In genomic region chr15:58551764-58552504, GRCh38 we compare ENCODE assay signal across 9 cellular contexts.
A peak's percentile ranks its signal among the peaks of the same experiment; 100 is the strongest.
DNase-seq lines count a peak whose midpoint lies in the region; ATAC-seq, FAIRE-seq and TF ChIP-seq lines count a peak whose summit lies in the region.
"Had no signal": no experiment of that assay in that cellular context is flagged by ENCODE, and none has a peak within 500 bp of the region (broad histone marks: within the 10 kb centered on the region; RNA-seq: fewer than 3 reads in every experiment).

No MANE protein-coding gene starts in this region.

- H3K36me3 ChIP-seq in PC-3 (ENCODE audit: low read depth, low read length) (no peaks in the 10 kb centered on the region), endothelial cell of umbilical vein (ENCODE audit: control insufficient read depth in 2 of 2, extremely low read depth in 1 of 2, insufficient read depth in 2 of 2, low read length in 2 of 2) (no peaks in the 10 kb centered on the region)
- H3K36me3 ChIP-seq: cardiac muscle cell had no signal

- POLR2A ChIA-PET in PC-3 (lab: Charles Lee; ENCODE audit: unreplicated experiment) (no interaction called here), endothelial cell of umbilical vein (lab: Charles Lee) (no interaction called here)

- BruUV-seq in PC-3 (replicated peaks; lab: Mats Ljungman, UMichigan), result no TSS peak
- BruUV-seq in endothelial cell of umbilical vein (replicated peaks; lab: Mats Ljungman, UMichigan), result TSS peak; percentile 41

- peak overlapping the region; percentile 66 for H3K27ac ChIP-seq in PC-3 (ENCODE audit: low read length)
- peak overlapping the region; percentile 68 for H3K27ac ChIP-seq in endothelial cell of umbilical vein (ENCODE audit: insufficient read depth, low read depth, low read length)
- H3K27ac ChIP-seq: cardiac muscle cell had no signal

- H3K4me2 ChIP-seq in PC-3 (ENCODE audit: low read length) (peak overlapping the region; percentile 60), endothelial cell of umbilical vein (ENCODE audit: insufficient read depth, low read length) (peak overlapping the region; percentile 23)

- no peak for TF ChIP-seq POLR2A in endothelial cell of umbilical vein (IDR thresholded peaks at IDR 0.05; ENCODE audit: low read depth, low read length)

- no peaks in the 10 kb centered on the region for H3K36me3 Mint-ChIP-seq in natural killer cell

- FAIRE-seq in endothelial cell of umbilical vein (lab: Jason Lieb, UNC), result peak; percentile 91

- H3K4me1 Mint-ChIP-seq in natural killer cell, result peaks cover 48 to 64% of the 10 kb centered on the region in 2 donors

- TF ChIP-seq CTCF in PC-3 (conservative IDR thresholded peaks at IDR 0.05; ENCODE audit: low read depth, low read length), result no peak
- TF ChIP-seq CTCF in endothelial cell of umbilical vein (IDR thresholded peaks at IDR 0.05; ENCODE audit: extremely low read depth in 1 of 2, insufficient read depth in 1 of 2, low read depth in 1 of 2, low read length in 2 of 2), result no peak
- no peak for TF ChIP-seq CTCF in natural killer cell (IDR thresholded peaks at IDR 0.05)

- H4K20me1 ChIP-seq in PC-3 (ENCODE audit: low read length) (no peaks in the 10 kb centered on the region), endothelial cell of umbilical vein (replicated peaks; ENCODE audit: control insufficient read depth, extremely low read depth, insufficient read depth, low read length) (no peaks in the 10 kb centered on the region)

- H3K9ac ChIP-seq in PC-3 (ENCODE audit: low read length) (no peak overlapping the region), endothelial cell of umbilical vein (replicated peaks; ENCODE audit: extremely low read depth, insufficient read depth, low read length) (peak overlapping the region; percentile 64)

- peak overlapping the region; percentile 41 to 54 for H3K27ac Mint-ChIP-seq in natural killer cell

- peaks cover 10 to 15% of the 10 kb centered on the region in 2 donors for H3K27me3 Mint-ChIP-seq in natural killer cell (ENCODE audit: low read depth in 2 of 2)

- peaks cover 30% of the 10 kb centered on the region for H3K4me1 ChIP-seq in PC-3 (ENCODE audit: insufficient read depth, low read length)
- peaks cover 24% of the 10 kb centered on the region for H3K4me1 ChIP-seq in endothelial cell of umbilical vein (ENCODE audit: control insufficient read depth, extremely low read depth, insufficient read depth, low read length)

- peak; percentile 55 for DNase-seq in CD1c-positive myeloid dendritic cell (ENCODE audit: extremely low spot score)
- DNase-seq in PC-3, result peak; percentile 70
- peak; percentile 75 for DNase-seq in endothelial cell of umbilical vein (ENCODE audit: low read depth, low spot score)
- DNase-seq in natural killer cell, result no peak
- DNase-seq in NCI-H2196 (lab: John Stamatoyannopoulos, UW; ENCODE audit: unreplicated experiment), result no peak
- no peak for DNase-seq in posterior vena cava (ENCODE audit: low spot score)

- H3F3A ChIP-seq in PC-3 (ENCODE audit: low read length, unreplicated experiment), result no peaks in the 10 kb centered on the region

- peak overlapping the region; percentile 81 for H3K4me3 Mint-ChIP-seq in natural killer cell

- H3K9me2 ChIP-seq in PC-3 (replicated peaks; ENCODE audit: low read length), result no peaks in the 10 kb centered on the region

- H3K9me3 ChIP-seq in PC-3 (ENCODE audit: low read length) (no peaks in the 10 kb centered on the region), endothelial cell of umbilical vein (replicated peaks; ENCODE audit: control insufficient read depth, insufficient read depth, low read length) (no peaks in the 10 kb centered on the region)

- H3K9me3 Mint-ChIP-seq in natural killer cell, result no peaks in the 10 kb centered on the region

- H3K27me3 ChIP-seq in PC-3 (ENCODE audit: low read length) (no peaks in the 10 kb centered on the region), endothelial cell of umbilical vein (ENCODE audit: control insufficient read depth in 2 of 2, insufficient read depth in 2 of 2, low read length in 2 of 2) (no peaks in the 10 kb centered on the region)
- H3K27me3 ChIP-seq: cardiac muscle cell had no signal

- dilution Hi-C loops in endothelial cell of umbilical vein (cut with MboI; ENCODE audit: extremely low pct_ligation_motif_present, low sequenced_read_pairs), result no loop called here

- H2AFZ ChIP-seq in PC-3 (ENCODE audit: low read length) (peak overlapping the region; percentile 68), endothelial cell of umbilical vein (ENCODE audit: low read depth, low read length) (peak overlapping the region; percentile 59)

- no peak for ATAC-seq in PC-3
- ATAC-seq in natural killer cell, result no peak
- no peak for ATAC-seq in GM21360 (IDR thresholded peaks at IDR 0.05; ENCODE audit: unreplicated experiment)
- ATAC-seq in HG03457 (IDR thresholded peaks at IDR 0.05; ENCODE audit: unreplicated experiment), result no peak

- no peaks in the 10 kb centered on the region for H3K79me2 ChIP-seq in PC-3 (ENCODE audit: low read length)
- H3K79me2 ChIP-seq in endothelial cell of umbilical vein (ENCODE audit: control insufficient read depth, insufficient read depth, low read length), result no peaks in the 10 kb centered on the region

- CTCF ChIA-PET in PC-3 (lab: Charles Lee) (no interaction called here), endothelial cell of umbilical vein (lab: Charles Lee) (no interaction called here)

- no peak overlapping the region; the same call in 1 of the 2 replicates for H3K4me3 ChIP-seq in PC-3 (ENCODE audit: low read length)
- H3K4me3 ChIP-seq in endothelial cell of umbilical vein (replicated peaks in 1 of 3; ENCODE audit: insufficient read depth in 1 of 3, low read depth in 1 of 3, low read length in 3 of 3), result peak overlapping the region in 1 of 3 experiments; percentile 14
- H3K4me3 ChIP-seq: cardiac muscle cell had no signal

- intact Hi-C loops in PC-3 (cut with micrococcal nuclease), result no loop called here
- intact Hi-C loops in endothelial cell of umbilical vein (cut with micrococcal nuclease), result no loop called here
- intact Hi-C loops in natural killer cell (cut with micrococcal nuclease), result loop anchor here (5.0 to 10.0 kb wide), 2 partner anchors 60 to 77 kb away; no protein-coding TSS in a partner anchor
- intact Hi-C loops in posterior vena cava (cut with DNase I), result no loop called here

- no peaks in the 10 kb centered on the region for H3K9me1 ChIP-seq in endothelial cell of umbilical vein (replicated peaks; ENCODE audit: control insufficient read depth, extremely low read depth, insufficient read depth, low read length)

TF ChIP-seq in endothelial cell of umbilical vein, 7 proteins besides CTCF, POLR2A, EP300 and RAD21:
- peak; percentile 71 for TF ChIP-seq GATA2 (IDR thresholded peaks at IDR 0.05; ENCODE audit: insufficient read depth, insufficient read length, low read depth, low read length)
- TF ChIP-seq FOS (IDR thresholded peaks at IDR 0.05; ENCODE audit: borderline replicate concordance, insufficient read depth, low read length), result peak; percentile 15
- no peak for TF ChIP-seq MAX (IDR thresholded peaks at IDR 0.05; ENCODE audit: insufficient read depth, insufficient read length)
- no peak for TF ChIP-seq JUN (IDR thresholded peaks at IDR 0.05; ENCODE audit: borderline replicate concordance, insufficient read depth, insufficient read length, low read depth)

Comparison
In these comparisons a context has a peak if more than half of its experiments do, and no peak if none do; other contexts are left out.
1. DNase-seq: peak in CD1c-positive myeloid dendritic cell (single experiment), PC-3 (single experiment) and endothelial cell of umbilical vein (single experiment); none in natural killer cell (single experiment), NCI-H2196 (single experiment) and posterior vena cava (single experiment).